10 cellular contexts compared by ENCODE assay signal in genomic region chr15:36177590-36178281, GRCh38.
A peak's percentile ranks its signal among the peaks of the same experiment; 100 is the strongest.
DNase-seq lines count a peak whose midpoint lies in the region; ATAC-seq and TF ChIP-seq lines count a peak whose summit lies in the region.
"Had no signal": no experiment of that assay in that cellular context is flagged by ENCODE, and none has a peak within 500 bp of the region (broad histone marks: within the 10 kb centered on the region; RNA-seq: fewer than 3 reads in every experiment).

No MANE protein-coding gene starts in this region.

- CTCF ChIA-PET in activated CD4-positive, alpha-beta T cell treated with anti-CD3 and anti-CD28 coated beads, Interleukin-2, amount 10 ng/mL, durations not matched to agents 7 days and 5 days (lab: Charles Lee), result no interaction called here

- H3K4me3 ChIP-seq in choroid plexus epithelial cell (ENCODE audit: low read depth, low read length), result no peak overlapping the region

- no peak overlapping the region for H3K4me3 Mint-ChIP-seq in nephron
- H3K4me3 Mint-ChIP-seq in activated CD4-positive, alpha-beta T cell treated with anti-CD3 and anti-CD28 coated beads, Interleukin-2, amount 10 ng/mL, durations not matched to agents 7 days and 5 days, result no peak overlapping the region
- H3K4me3 Mint-ChIP-seq: activated naive CD4-positive, alpha-beta T cell treated with anti-CD3 and anti-CD28 coated beads, Interleukin-2, amount 50 U/mL, for 24 hours; natural killer cell had no signal

- POLR2A ChIA-PET in activated CD4-positive, alpha-beta T cell treated with anti-CD3 and anti-CD28 coated beads, Interleukin-2, amount 10 ng/mL, durations not matched to agents 7 days and 5 days (lab: Charles Lee), result no interaction called here

- ATAC-seq in GM21423 (IDR thresholded peaks at IDR 0.05; ENCODE audit: unreplicated experiment) (no peak), HG02938 (IDR thresholded peaks at IDR 0.05; ENCODE audit: unreplicated experiment) (no peak), HG02884 (IDR thresholded peaks at IDR 0.05; ENCODE audit: unreplicated experiment) (no peak)
- ATAC-seq: natural killer cell had no signal

- peak; percentile 41 for DNase-seq in DMS79 treated with DMSO at 0.1 percent for 48 hours (lab: John Stamatoyannopoulos, UW)
- peak; percentile 33 for DNase-seq in NCI-H2029 (lab: John Stamatoyannopoulos, UW)
- peak; percentile 23 for DNase-seq in choroid plexus epithelial cell (ENCODE audit: low read depth)
- no peak for DNase-seq in activated CD4-positive, alpha-beta T cell treated with anti-CD3 and anti-CD28 coated beads, Interleukin-2, amount 10 ng/mL, durations not matched to agents 7 days and 5 days
- DNase-seq: natural killer cell had no signal

- no peaks in the 10 kb centered on the region for H3K9me3 Mint-ChIP-seq in nephron
- no peaks in the 10 kb centered on the region for H3K9me3 Mint-ChIP-seq in activated CD4-positive, alpha-beta T cell treated with anti-CD3 and anti-CD28 coated beads, Interleukin-2, amount 10 ng/mL, durations not matched to agents 7 days and 5 days
- H3K9me3 Mint-ChIP-seq: activated naive CD4-positive, alpha-beta T cell treated with anti-CD3 and anti-CD28 coated beads, Interleukin-2, amount 50 U/mL, for 24 hours had no signal

- peak overlapping the region; percentile 88 to 96 (median 92) for H3K27ac Mint-ChIP-seq in nephron
- no peak overlapping the region for H3K27ac Mint-ChIP-seq in activated CD4-positive, alpha-beta T cell treated with anti-CD3 and anti-CD28 coated beads, Interleukin-2, amount 10 ng/mL, durations not matched to agents 7 days and 5 days
- H3K27ac Mint-ChIP-seq: activated naive CD4-positive, alpha-beta T cell treated with anti-CD3 and anti-CD28 coated beads, Interleukin-2, amount 50 U/mL, for 24 hours; natural killer cell had no signal

- TF ChIP-seq CTCF in choroid plexus epithelial cell (conservative IDR thresholded peaks at IDR 0.05; ENCODE audit: low read depth, low read length), result no peak
- TF ChIP-seq CTCF in nephron (IDR thresholded peaks at IDR 0.05; ENCODE audit: unreplicated experiment in 3 of 3), result no peak

- H3K4me1 Mint-ChIP-seq in nephron, result peaks cover 37% of the 10 kb centered on the region
- no peaks in the 10 kb centered on the region for H3K4me1 Mint-ChIP-seq in activated CD4-positive, alpha-beta T cell treated with anti-CD3 and anti-CD28 coated beads, Interleukin-2, amount 10 ng/mL, durations not matched to agents 7 days and 5 days
- H3K4me1 Mint-ChIP-seq: activated naive CD4-positive, alpha-beta T cell treated with anti-CD3 and anti-CD28 coated beads, Interleukin-2, amount 50 U/mL, for 24 hours; natural killer cell had no signal

- H3K27me3 Mint-ChIP-seq in nephron (ENCODE audit: low read depth), result no peaks in the 10 kb centered on the region
- no peaks in the 10 kb centered on the region for H3K27me3 Mint-ChIP-seq in activated CD4-positive, alpha-beta T cell treated with anti-CD3 and anti-CD28 coated beads, Interleukin-2, amount 10 ng/mL, durations not matched to agents 7 days and 5 days
- H3K27me3 Mint-ChIP-seq: activated naive CD4-positive, alpha-beta T cell treated with anti-CD3 and anti-CD28 coated beads, Interleukin-2, amount 50 U/mL, for 24 hours had no signal

- no peaks in the 10 kb centered on the region for H3K36me3 Mint-ChIP-seq in nephron (ENCODE audit: low read depth)
- H3K36me3 Mint-ChIP-seq in activated CD4-positive, alpha-beta T cell treated with anti-CD3 and anti-CD28 coated beads, Interleukin-2, amount 10 ng/mL, durations not matched to agents 7 days and 5 days (ENCODE audit: low read depth), result no peaks in the 10 kb centered on the region
- H3K36me3 Mint-ChIP-seq: activated naive CD4-positive, alpha-beta T cell treated with anti-CD3 and anti-CD28 coated beads, Interleukin-2, amount 50 U/mL, for 24 hours; natural killer cell had no signal
